Comparison of ENCODE assay signal across 18 cellular contexts in the genomic region with DNA sequence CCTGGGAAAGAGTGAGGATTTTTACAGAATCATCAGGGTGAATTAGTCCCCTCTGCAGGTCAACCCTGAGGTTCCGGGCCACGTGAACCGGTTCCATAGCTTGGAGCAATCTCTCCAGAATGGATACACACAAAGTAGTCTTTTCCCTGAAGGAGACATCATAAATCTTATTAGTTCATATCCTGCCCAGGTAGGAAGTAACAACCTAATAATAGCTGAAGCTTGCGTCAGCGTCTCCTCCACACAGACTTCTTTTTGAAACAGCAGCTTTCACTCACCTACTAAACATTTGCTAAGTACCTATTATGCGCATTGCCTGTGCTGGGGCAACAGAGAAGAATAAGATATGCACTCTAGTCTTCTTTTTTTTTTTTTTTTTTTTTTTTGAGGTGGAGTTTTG.
"Had no signal": no experiment of that assay in that cellular context is flagged by ENCODE, and none has a peak within 500 bp of the region (broad histone marks: within the 10 kb centered on the region; RNA-seq: fewer than 3 reads in every experiment).

No MANE protein-coding gene starts in this region.

- H3K4me3 ChIP-seq: coronary artery, gastrocnemius medialis, heart right ventricle, mucosa of descending colon, sigmoid colon, skin epidermis had no signal

- H3K9me3 Mint-ChIP-seq: naive thymus-derived CD8-positive, alpha-beta T cell; neural crest cell had no signal

- H3K27ac ChIP-seq: coronary artery, gastrocnemius medialis, heart right ventricle, sigmoid colon, skin epidermis had no signal

- ATAC-seq: esophagus mucosa; heart right ventricle; mucosa of descending colon; naive thymus-derived CD8-positive, alpha-beta T cell had no signal

- FAIRE-seq: islet of Langerhans had no signal

- H3K27me3 ChIP-seq: gastrocnemius medialis, heart right ventricle, sigmoid colon had no signal

- H3K4me3 Mint-ChIP-seq: naive thymus-derived CD8-positive, alpha-beta T cell; neural crest cell had no signal

- H3K27me3 Mint-ChIP-seq: naive thymus-derived CD8-positive, alpha-beta T cell had no signal

- H3K9me3 ChIP-seq: gastrocnemius medialis, heart right ventricle, mucosa of descending colon, sigmoid colon had no signal

- DNase-seq: effector CD4-positive, alpha-beta T cell; gastrocnemius medialis; heart right ventricle; hypothalamus; kidney glomerular epithelial cell; mucosa of descending colon; naive thymus-derived CD8-positive, alpha-beta T cell; posterior cingulate gyrus; sigmoid colon; stimulated activated CD4-positive, alpha-beta T cell treated with anti-CD3 and anti-CD28 coated beads, Interleukin-12 subunit alpha, Interleukin-12 subunit beta, amount 100 ng/mL, for 4 hours; stimulated activated CD4-positive, alpha-beta T cell treated with anti-CD3 and anti-CD28 coated beads, Interleukin-2, amount 100 ng/mL, for 48 hours; stimulated activated naive CD4-positive, alpha-beta T cell treated with Interleukin-2 at 50 U/mL for 16 hours; trophoblast cell had no signal

- H3K4me1 ChIP-seq: gastrocnemius medialis had no signal
